12 cellular contexts compared by ENCODE assay signal in genomic region chrX:124087000-124087746, GRCh38.
"Had no signal": no experiment of that assay in that cellular context is flagged by ENCODE, and none has a peak within 500 bp of the region (broad histone marks: within the 10 kb centered on the region; RNA-seq: fewer than 3 reads in every experiment).

No MANE protein-coding gene starts in this region.

- H3K4me1 Mint-ChIP-seq: memory B cell; nephron; stimulated activated memory B cell treated with anti-CD40 and anti-IgM and Interleukin-4, amounts not matched to agents 10 μg/mL and 1 μg/mL and 100 μg/mL, for 72 hours had no signal

- H3K4me3 ChIP-seq: left lung, right lobe of liver, tibial nerve, vagina had no signal

- H3K27me3 Mint-ChIP-seq: memory B cell; progenitor cell of endocrine pancreas; stimulated activated memory B cell treated with anti-CD40 and anti-IgM and Interleukin-4, amounts not matched to agents 10 μg/mL and 1 μg/mL and 100 μg/mL, for 72 hours had no signal

- DNase-seq: caudate nucleus, left lung, occipital lobe, right lobe of liver had no signal

- H3K4me1 ChIP-seq: left lung, right lobe of liver, tibial nerve, vagina had no signal

- H3K27ac Mint-ChIP-seq: nephron; progenitor cell of endocrine pancreas; stimulated activated memory B cell treated with anti-CD40 and anti-IgM and Interleukin-4, amounts not matched to agents 10 μg/mL and 1 μg/mL and 100 μg/mL, for 72 hours had no signal

- H3K9me3 Mint-ChIP-seq: memory B cell; nephron; stimulated activated memory B cell treated with anti-CD40 and anti-IgM and Interleukin-4, amounts not matched to agents 10 μg/mL and 1 μg/mL and 100 μg/mL, for 72 hours had no signal

- FAIRE-seq: keratinocyte had no signal

- H3K4me3 Mint-ChIP-seq: memory B cell; nephron; stimulated activated memory B cell treated with anti-CD40 and anti-IgM and Interleukin-4, amounts not matched to agents 10 μg/mL and 1 μg/mL and 100 μg/mL, for 72 hours had no signal

- ATAC-seq: left lung; SK-N-SH treated with all-trans-retinoic acid at 6 μM for 48 hours; stimulated activated memory B cell treated with anti-CD40 and anti-IgM and Interleukin-4, amounts not matched to agents 10 μg/mL and 1 μg/mL and 100 μg/mL, for 72 hours had no signal

- H3K9me3 ChIP-seq: left lung, right lobe of liver, tibial nerve, vagina had no signal

- H3K27ac ChIP-seq: left lung, right lobe of liver, tibial nerve, vagina had no signal
